1 cellular context compared by ENCODE assay signal in genomic region chr6:170093658-170094596, GRCh38.
TF ChIP-seq lines count a peak whose summit lies in the region.

No MANE protein-coding gene starts in this region.

TF ChIP-seq in H1, 55 proteins besides CTCF, POLR2A, EP300 and RAD21 (continued from another document):
- TF ChIP-seq E2F6 (IDR thresholded peaks at IDR 0.05) (no peak), TBP (IDR thresholded peaks at IDR 0.05; ENCODE audit: low read depth, low read length) (no peak), SRF (IDR thresholded peaks at IDR 0.05; ENCODE audit: low read depth, low read length) (no peak), TCF12 (IDR thresholded peaks at IDR 0.05; ENCODE audit: low read depth, low read length) (no peak), TEAD4 (IDR thresholded peaks at IDR 0.05; ENCODE audit: low read depth, low read length) (no peak), MAFK (IDR thresholded peaks at IDR 0.05; ENCODE audit: low read depth, low read length) (no peak), SP4 (IDR thresholded peaks at IDR 0.05; ENCODE audit: low read length) (no peak), GTF2F1 (IDR thresholded peaks at IDR 0.05; ENCODE audit: borderline replicate concordance, low read depth, low read length) (no peak)
TF ChIP-seq in H1: peak in this region for 0.
